In the genomic region with DNA sequence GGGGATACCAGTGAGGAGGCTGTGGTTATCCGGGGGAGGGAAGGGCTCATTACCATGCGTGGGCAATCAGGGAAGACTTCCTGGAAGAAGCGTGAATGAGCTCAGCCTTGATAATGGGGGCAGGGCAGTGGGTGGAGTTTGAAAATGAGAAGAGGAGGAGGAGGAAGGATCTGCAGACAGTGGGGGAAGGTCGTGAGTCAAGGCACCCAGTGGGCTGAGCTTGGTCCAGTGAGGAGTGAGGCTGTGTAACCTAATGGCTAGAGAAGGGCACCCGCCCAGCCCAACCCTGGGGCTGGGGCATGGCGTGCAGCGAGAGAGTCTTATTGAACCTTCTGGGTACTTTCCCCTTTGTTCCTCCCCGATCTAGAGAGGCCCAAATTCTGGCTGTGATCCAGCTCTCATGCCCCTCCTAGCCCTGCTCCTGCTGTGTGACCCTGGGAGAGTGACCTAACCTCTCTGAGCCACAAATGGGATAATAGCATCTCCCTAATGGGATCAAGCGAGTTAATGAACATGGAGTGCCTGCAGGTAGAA, we compare ENCODE assay signal across 1 cellular context.
TF ChIP-seq lines count a peak whose summit lies in the region.

No MANE protein-coding gene starts in this region.

TF ChIP-seq in K562, 482 proteins besides CTCF, POLR2A, EP300 and RAD21 (continued from another document and continues in another):
- TF ChIP-seq, protein P1, sequence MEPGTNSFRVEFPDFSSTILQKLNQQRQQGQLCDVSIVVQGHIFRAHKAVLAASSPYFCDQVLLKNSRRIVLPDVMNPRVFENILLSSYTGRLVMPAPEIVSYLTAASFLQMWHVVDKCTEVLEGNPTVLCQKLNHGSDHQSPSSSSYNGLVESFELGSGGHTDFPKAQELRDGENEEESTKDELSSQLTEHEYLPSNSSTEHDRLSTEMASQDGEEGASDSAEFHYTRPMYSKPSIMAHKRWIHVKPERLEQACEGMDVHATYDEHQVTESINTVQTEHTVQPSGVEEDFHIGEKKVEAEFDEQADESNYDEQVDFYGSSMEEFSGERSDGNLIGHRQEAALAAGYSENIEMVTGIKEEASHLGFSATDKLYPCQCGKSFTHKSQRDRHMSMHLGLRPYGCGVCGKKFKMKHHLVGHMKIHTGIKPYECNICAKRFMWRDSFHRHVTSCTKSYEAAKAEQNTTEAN (CRISPR knock-in tag; IDR thresholded peaks at IDR 0.05): no peak
- TF ChIP-seq COPS2 (conservative IDR thresholded peaks at IDR 0.05): no peak
- no peak for TF ChIP-seq SRSF7 (optimal IDR thresholded peaks at IDR 0.05; ENCODE audit: low read depth, low read length)
- no peak for TF ChIP-seq LCOR (CRISPR knock-in tag; IDR thresholded peaks at IDR 0.05)
- TF ChIP-seq RCOR1 (IDR thresholded peaks at IDR 0.05; ENCODE audit: borderline replicate concordance in 1 of 2, low read depth in 2 of 2, low read length in 2 of 2): peak in 1 of 2 experiments; percentile 55; a peak in 2 of 4 replicates
- no peak for TF ChIP-seq RB1 (IDR thresholded peaks at IDR 0.05; ENCODE audit: low read depth)
- TF ChIP-seq TAF9B (IDR thresholded peaks at IDR 0.05; ENCODE audit: partially characterized antibody): no peak
- TF ChIP-seq POLR2H (tag; IDR thresholded peaks at IDR 0.05; ENCODE audit: low read depth): no peak
- TF ChIP-seq SRF (CRISPR knock-in tag; IDR thresholded peaks at IDR 0.05): no peak
- TF ChIP-seq PHF20 (IDR thresholded peaks at IDR 0.05; ENCODE audit: partially characterized antibody): peak; percentile 54
- TF ChIP-seq HIVEP1 (CRISPR knock-in tag; IDR thresholded peaks at IDR 0.05): no peak
- no peak for TF ChIP-seq ZKSCAN3 (CRISPR knock-in tag; IDR thresholded peaks at IDR 0.05)
- TF ChIP-seq, protein P2, sequence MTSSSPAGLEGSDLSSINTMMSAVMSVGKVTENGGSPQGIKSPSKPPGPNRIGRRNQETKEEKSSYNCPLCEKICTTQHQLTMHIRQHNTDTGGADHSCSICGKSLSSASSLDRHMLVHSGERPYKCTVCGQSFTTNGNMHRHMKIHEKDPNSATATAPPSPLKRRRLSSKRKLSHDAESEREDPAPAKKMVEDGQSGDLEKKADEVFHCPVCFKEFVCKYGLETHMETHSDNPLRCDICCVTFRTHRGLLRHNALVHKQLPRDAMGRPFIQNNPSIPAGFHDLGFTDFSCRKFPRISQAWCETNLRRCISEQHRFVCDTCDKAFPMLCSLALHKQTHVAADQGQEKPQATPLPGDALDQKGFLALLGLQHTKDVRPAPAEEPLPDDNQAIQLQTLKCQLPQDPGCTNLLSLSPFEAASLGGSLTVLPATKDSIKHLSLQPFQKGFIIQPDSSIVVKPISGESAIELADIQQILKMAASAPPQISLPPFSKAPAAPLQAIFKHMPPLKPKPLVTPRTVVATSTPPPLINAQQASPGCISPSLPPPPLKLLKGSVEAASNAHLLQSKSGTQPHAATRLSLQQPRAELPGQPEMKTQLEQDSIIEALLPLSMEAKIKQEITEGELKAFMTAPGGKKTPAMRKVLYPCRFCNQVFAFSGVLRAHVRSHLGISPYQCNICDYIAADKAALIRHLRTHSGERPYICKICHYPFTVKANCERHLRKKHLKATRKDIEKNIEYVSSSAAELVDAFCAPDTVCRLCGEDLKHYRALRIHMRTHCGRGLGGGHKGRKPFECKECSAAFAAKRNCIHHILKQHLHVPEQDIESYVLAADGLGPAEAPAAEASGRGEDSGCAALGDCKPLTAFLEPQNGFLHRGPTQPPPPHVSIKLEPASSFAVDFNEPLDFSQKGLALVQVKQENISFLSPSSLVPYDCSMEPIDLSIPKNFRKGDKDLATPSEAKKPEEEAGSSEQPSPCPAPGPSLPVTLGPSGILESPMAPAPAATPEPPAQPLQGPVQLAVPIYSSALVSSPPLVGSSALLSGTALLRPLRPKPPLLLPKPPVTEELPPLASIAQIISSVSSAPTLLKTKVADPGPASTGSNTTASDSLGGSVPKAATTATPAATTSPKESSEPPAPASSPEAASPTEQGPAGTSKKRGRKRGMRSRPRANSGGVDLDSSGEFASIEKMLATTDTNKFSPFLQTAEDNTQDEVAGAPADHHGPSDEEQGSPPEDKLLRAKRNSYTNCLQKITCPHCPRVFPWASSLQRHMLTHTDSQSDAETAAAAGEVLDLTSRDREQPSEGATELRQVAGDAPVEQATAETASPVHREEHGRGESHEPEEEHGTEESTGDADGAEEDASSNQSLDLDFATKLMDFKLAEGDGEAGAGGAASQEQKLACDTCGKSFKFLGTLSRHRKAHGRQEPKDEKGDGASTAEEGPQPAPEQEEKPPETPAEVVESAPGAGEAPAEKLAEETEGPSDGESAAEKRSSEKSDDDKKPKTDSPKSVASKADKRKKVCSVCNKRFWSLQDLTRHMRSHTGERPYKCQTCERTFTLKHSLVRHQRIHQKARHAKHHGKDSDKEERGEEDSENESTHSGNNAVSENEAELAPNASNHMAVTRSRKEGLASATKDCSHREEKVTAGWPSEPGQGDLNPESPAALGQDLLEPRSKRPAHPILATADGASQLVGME (CRISPR knock-in tag; IDR thresholded peaks at IDR 0.05): no peak
- TF ChIP-seq HMG20B (CRISPR knock-in tag; IDR thresholded peaks at IDR 0.05): no peak
- no peak for TF ChIP-seq SREBF1 (IDR thresholded peaks at IDR 0.05; ENCODE audit: borderline replicate concordance, low read depth, low read length)
- no peak for TF ChIP-seq PRPF4 (IDR thresholded peaks at IDR 0.05; ENCODE audit: insufficient read depth, low read depth, low read length, poor library complexity, severe bottlenecking)
- TF ChIP-seq MTA2 (IDR thresholded peaks at IDR 0.05; ENCODE audit: low read depth): no peak
- no peak for TF ChIP-seq TSC22D4 (tag; IDR thresholded peaks at IDR 0.05)
- no peak for TF ChIP-seq CUX1 (CRISPR knock-in tag; IDR thresholded peaks at IDR 0.05)
- TF ChIP-seq, protein P3, sequence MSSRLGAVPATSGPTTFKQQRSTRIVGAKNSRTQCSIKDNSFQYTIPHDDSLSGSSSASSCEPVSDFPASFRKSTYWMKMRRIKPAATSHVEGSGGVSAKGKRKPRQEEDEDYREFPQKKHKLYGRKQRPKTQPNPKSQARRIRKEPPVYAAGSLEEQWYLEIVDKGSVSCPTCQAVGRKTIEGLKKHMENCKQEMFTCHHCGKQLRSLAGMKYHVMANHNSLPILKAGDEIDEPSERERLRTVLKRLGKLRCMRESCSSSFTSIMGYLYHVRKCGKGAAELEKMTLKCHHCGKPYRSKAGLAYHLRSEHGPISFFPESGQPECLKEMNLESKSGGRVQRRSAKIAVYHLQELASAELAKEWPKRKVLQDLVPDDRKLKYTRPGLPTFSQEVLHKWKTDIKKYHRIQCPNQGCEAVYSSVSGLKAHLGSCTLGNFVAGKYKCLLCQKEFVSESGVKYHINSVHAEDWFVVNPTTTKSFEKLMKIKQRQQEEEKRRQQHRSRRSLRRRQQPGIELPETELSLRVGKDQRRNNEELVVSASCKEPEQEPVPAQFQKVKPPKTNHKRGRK (tag; IDR thresholded peaks at IDR 0.05): no peak
- no peak for TF ChIP-seq ZNF778 (CRISPR knock-in tag; IDR thresholded peaks at IDR 0.05)
- TF ChIP-seq DMBX1 (CRISPR knock-in tag; IDR thresholded peaks at IDR 0.05; ENCODE audit: borderline replicate concordance): no peak
- no peak for TF ChIP-seq ZNF696 (CRISPR knock-in tag; conservative IDR thresholded peaks at IDR 0.05)
- 0 out of 2 replicates have a peak, but pooled peaks have one; percentile 28 for TF ChIP-seq ZBTB2 (IDR thresholded peaks at IDR 0.05)
- TF ChIP-seq SMARCE1 (IDR thresholded peaks at IDR 0.05): no peak
- no peak for TF ChIP-seq ETS2 (tag; IDR thresholded peaks at IDR 0.05; ENCODE audit: borderline replicate concordance, poor library complexity, severe bottlenecking)
- TF ChIP-seq, protein P4, sequence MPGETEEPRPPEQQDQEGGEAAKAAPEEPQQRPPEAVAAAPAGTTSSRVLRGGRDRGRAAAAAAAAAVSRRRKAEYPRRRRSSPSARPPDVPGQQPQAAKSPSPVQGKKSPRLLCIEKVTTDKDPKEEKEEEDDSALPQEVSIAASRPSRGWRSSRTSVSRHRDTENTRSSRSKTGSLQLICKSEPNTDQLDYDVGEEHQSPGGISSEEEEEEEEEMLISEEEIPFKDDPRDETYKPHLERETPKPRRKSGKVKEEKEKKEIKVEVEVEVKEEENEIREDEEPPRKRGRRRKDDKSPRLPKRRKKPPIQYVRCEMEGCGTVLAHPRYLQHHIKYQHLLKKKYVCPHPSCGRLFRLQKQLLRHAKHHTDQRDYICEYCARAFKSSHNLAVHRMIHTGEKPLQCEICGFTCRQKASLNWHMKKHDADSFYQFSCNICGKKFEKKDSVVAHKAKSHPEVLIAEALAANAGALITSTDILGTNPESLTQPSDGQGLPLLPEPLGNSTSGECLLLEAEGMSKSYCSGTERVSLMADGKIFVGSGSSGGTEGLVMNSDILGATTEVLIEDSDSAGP (CRISPR knock-in tag; IDR thresholded peaks at IDR 0.05): no peak
- TF ChIP-seq, protein P5, sequence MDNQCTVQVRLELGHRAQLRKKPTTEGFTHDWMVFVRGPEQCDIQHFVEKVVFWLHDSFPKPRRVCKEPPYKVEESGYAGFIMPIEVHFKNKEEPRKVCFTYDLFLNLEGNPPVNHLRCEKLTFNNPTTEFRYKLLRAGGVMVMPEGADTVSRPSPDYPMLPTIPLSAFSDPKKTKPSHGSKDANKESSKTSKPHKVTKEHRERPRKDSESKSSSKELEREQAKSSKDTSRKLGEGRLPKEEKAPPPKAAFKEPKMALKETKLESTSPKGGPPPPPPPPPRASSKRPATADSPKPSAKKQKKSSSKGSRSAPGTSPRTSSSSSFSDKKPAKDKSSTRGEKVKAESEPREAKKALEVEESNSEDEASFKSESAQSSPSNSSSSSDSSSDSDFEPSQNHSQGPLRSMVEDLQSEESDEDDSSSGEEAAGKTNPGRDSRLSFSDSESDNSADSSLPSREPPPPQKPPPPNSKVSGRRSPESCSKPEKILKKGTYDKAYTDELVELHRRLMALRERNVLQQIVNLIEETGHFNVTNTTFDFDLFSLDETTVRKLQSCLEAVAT (IDR thresholded peaks at IDR 0.05): no peak
- TF ChIP-seq ZNF668 (CRISPR knock-in tag; IDR thresholded peaks at IDR 0.05): no peak
- no peak for TF ChIP-seq TEAD4 (IDR thresholded peaks at IDR 0.05; ENCODE audit: low read length)
- no peak for TF ChIP-seq TEAD4 (CRISPR knock-in tag; IDR thresholded peaks at IDR 0.05; ENCODE audit: borderline replicate concordance)
- TF ChIP-seq CBX3 (IDR thresholded peaks at IDR 0.05; ENCODE audit: borderline replicate concordance in 1 of 2, low read length in 2 of 2): peak in 1 of 2 experiments; percentile 55; a peak in 1 of 3 replicates
- no peak for TF ChIP-seq TBL1XR1 (IDR thresholded peaks at IDR 0.05; ENCODE audit: low read length in 2 of 2)
- TF ChIP-seq MEIS2 (IDR thresholded peaks at IDR 0.05; ENCODE audit: partially characterized antibody): no peak
- TF ChIP-seq ZBTB1 (CRISPR knock-in tag; IDR thresholded peaks at IDR 0.05; ENCODE audit: borderline replicate concordance, low read depth): no peak
- TF ChIP-seq, protein P6, sequence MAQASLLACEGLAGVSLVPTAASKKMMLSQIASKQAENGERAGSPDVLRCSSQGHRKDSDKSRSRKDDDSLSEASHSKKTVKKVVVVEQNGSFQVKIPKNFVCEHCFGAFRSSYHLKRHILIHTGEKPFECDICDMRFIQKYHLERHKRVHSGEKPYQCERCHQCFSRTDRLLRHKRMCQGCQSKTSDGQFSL (CRISPR knock-in tag; IDR thresholded peaks at IDR 0.05): no peak
- TF ChIP-seq, protein P6 (tag; IDR thresholded peaks at IDR 0.05): no peak
- no peak for TF ChIP-seq ZNF408 (CRISPR knock-in tag; IDR thresholded peaks at IDR 0.05; ENCODE audit: low read depth)
